In genomic region chr3:40842714-40843113, GRCh38 we compare ENCODE assay signal across 38 cellular contexts.
"Had no signal": no experiment of that assay in that cellular context is flagged by ENCODE, and none has a peak within 500 bp of the region (broad histone marks: within the 10 kb centered on the region; RNA-seq: fewer than 3 reads in every experiment).

No MANE protein-coding gene starts in this region.

- H3K4me3 ChIP-seq: ascending aorta, cardiac muscle cell had no signal

- DNase-seq: activated B cell treated with CpG ODN at 0.5 μM for 24 hours; activated CD4-positive, alpha-beta memory T cell treated with anti-CD3 and anti-CD28 coated beads for 36 hours; activated CD4-positive, alpha-beta T cell treated with anti-CD3 and anti-CD28 coated beads for 4 hours; activated CD4-positive, alpha-beta T cell treated with anti-CD3 and anti-CD28 coated beads, Interleukin-2, amount 10 ng/mL, durations not matched to agents 24 days and 14 days; activated CD4-positive, alpha-beta T cell treated with anti-CD3 and anti-CD28 coated beads, Interleukin-2, amount 50 U/mL, for 1 hour; activated CD4-positive, alpha-beta T cell treated with anti-CD3 and anti-CD28 coated beads, Interleukin-2, amount 50 U/mL, for 4 hours; activated CD4-positive, CD25-positive, alpha-beta regulatory T cell treated with anti-CD3 and anti-CD28 coated beads, Interleukin-2, amount 50 U/mL, for 72 hours; activated CD8-positive, alpha-beta memory T cell treated with anti-CD3 and anti-CD28 coated beads, Interleukin-2, amount 50 U/mL, for 4 hours; activated CD8-positive, alpha-beta T cell treated with anti-CD3 and anti-CD28 coated beads for 36 hours; activated effector memory CD4-positive, alpha-beta T cell treated with anti-CD3 and anti-CD28 coated beads, Interleukin-2, amount 50 U/mL, for 16 hours; activated gamma-delta T cell treated with Interleukin-2 at 50 U/mL for 16 hours; activated naive CD4-positive, alpha-beta T cell; activated naive CD4-positive, alpha-beta T cell treated with anti-CD3 and anti-CD28 coated beads for 36 hours; activated naive CD4-positive, alpha-beta T cell treated with anti-CD3 and anti-CD28 coated beads, Interleukin-2, amount 50 U/mL, for 16 hours; activated naive CD8-positive, alpha-beta T cell treated with anti-CD3 and anti-CD28 coated beads, Interleukin-2, amount 10 ng/mL, durations not matched to agents 7 days and 5 days; activated naive CD8-positive, alpha-beta T cell treated with anti-CD3 and anti-CD28 coated beads, Interleukin-2, amount 50 U/mL, for 24 hours; activated T-cell treated with anti-CD3 and anti-CD28 coated beads for 4 hours; activated T-cell treated with anti-CD3 and anti-CD28 coated beads, Interleukin-2, amount 50 U/mL, for 1 hour; activated T-cell treated with anti-CD3 and anti-CD28 coated beads, Interleukin-2, amount 50 U/mL, for 4 hours; activated T-cell treated with anti-CD3 and anti-CD28 coated beads, Interleukin-2, amount 50 U/mL, for 72 hours; amygdala; anterior cingulate cortex; caudate nucleus; T-helper 1 cell; T-helper 2 cell; T-helper 9 cell had no signal

- FAIRE-seq: bronchial epithelial cell, TTC549 had no signal

- H3K27me3 ChIP-seq: ascending aorta, cardiac muscle cell had no signal

- H3K4me1 ChIP-seq: ascending aorta had no signal

- H3K4me1 Mint-ChIP-seq: activated B cell treated with CpG ODN at 0.5 μM for 24 hours; activated CD4-positive, alpha-beta T cell treated with anti-CD3 and anti-CD28 coated beads, Interleukin-2, amount 10 ng/mL, durations not matched to agents 24 days and 14 days; activated naive CD8-positive, alpha-beta T cell treated with anti-CD3 and anti-CD28 coated beads, Interleukin-2, amount 50 U/mL, for 24 hours; central memory CD8-positive, alpha-beta T cell had no signal

- H3K9me3 ChIP-seq: ascending aorta had no signal

- H3K36me3 Mint-ChIP-seq: activated CD4-positive, alpha-beta memory T cell treated with anti-CD3 and anti-CD28 coated beads for 36 hours; activated naive CD8-positive, alpha-beta T cell; activated naive CD8-positive, alpha-beta T cell treated with anti-CD3 and anti-CD28 coated beads, Interleukin-2, amount 10 ng/mL, durations not matched to agents 7 days and 5 days; brain had no signal

- H3K27ac Mint-ChIP-seq: activated B cell treated with CpG ODN at 0.5 μM for 24 hours; activated CD4-positive, alpha-beta memory T cell treated with anti-CD3 and anti-CD28 coated beads for 36 hours; activated CD4-positive, alpha-beta T cell treated with anti-CD3 and anti-CD28 coated beads, Interleukin-2, amount 10 ng/mL, durations not matched to agents 24 days and 14 days; activated CD8-positive, alpha-beta T cell treated with anti-CD3 and anti-CD28 coated beads for 36 hours; activated naive CD4-positive, alpha-beta T cell treated with anti-CD3 and anti-CD28 coated beads for 36 hours; activated naive CD8-positive, alpha-beta T cell; activated naive CD8-positive, alpha-beta T cell treated with anti-CD3 and anti-CD28 coated beads, Interleukin-2, amount 10 ng/mL, durations not matched to agents 7 days and 5 days; activated naive CD8-positive, alpha-beta T cell treated with anti-CD3 and anti-CD28 coated beads, Interleukin-2, amount 50 U/mL, for 24 hours; activated T-cell treated with anti-CD3 and anti-CD28 coated beads, Interleukin-2, amount 50 U/mL, for 72 hours; activated T-helper 1 cell treated with anti-CD3 and anti-CD28 coated beads, Interleukin-12 subunit alpha, Interleukin-12 subunit beta, Interleukin-2, Interleukin-4 antibody, amounts not matched to agents 30 ng/mL and 10 ng/mL and 1 ng/mL, durations not matched to agents 14 hours and 24 hours and 36 hours; activated T-helper 17 cell treated with anti-CD3 and anti-CD28 coated beads, Interleukin-2, amount 50 U/mL, for 72 hours; brain; T-helper 1 cell treated with Interleukin-12 subunit alpha and Interleukin-12 subunit beta and Interleukin-4 antibody, amounts not matched to agents 30 μg/mL and 1 μg/mL, for 36 hours; T-helper 2 cell treated with Interferon-gamma antibody and Interleukin-4, amounts not matched to agents 5 μg/mL and 100 μg/mL, for 36 hours had no signal

- ATAC-seq: activated CD8-positive, alpha-beta T cell treated with anti-CD3 and anti-CD28 coated beads for 36 hours; activated naive CD8-positive, alpha-beta T cell treated with anti-CD3 and anti-CD28 coated beads, Interleukin-2, amount 50 U/mL, for 24 hours; activated T-cell treated with anti-CD3 and anti-CD28 coated beads, Interleukin-2, amount 50 U/mL, for 4 hours; activated T-cell treated with anti-CD3 and anti-CD28 coated beads, Interleukin-2, amount 50 U/mL, for 72 hours; activated T-helper 17 cell treated with anti-CD3 and anti-CD28 coated beads, Interleukin-2, amount 50 U/mL, for 72 hours had no signal

- H3K27ac ChIP-seq: ascending aorta, cardiac muscle cell, VCaP had no signal

- H3K4me3 Mint-ChIP-seq: activated B cell treated with CpG ODN at 0.5 μM for 24 hours; activated CD4-positive, alpha-beta memory T cell treated with anti-CD3 and anti-CD28 coated beads for 36 hours; activated CD4-positive, alpha-beta T cell treated with anti-CD3 and anti-CD28 coated beads, Interleukin-2, amount 10 ng/mL, durations not matched to agents 24 days and 14 days; activated CD8-positive, alpha-beta T cell treated with anti-CD3 and anti-CD28 coated beads for 36 hours; activated naive CD4-positive, alpha-beta T cell treated with anti-CD3 and anti-CD28 coated beads for 36 hours; activated naive CD8-positive, alpha-beta T cell; activated naive CD8-positive, alpha-beta T cell treated with anti-CD3 and anti-CD28 coated beads, Interleukin-2, amount 10 ng/mL, durations not matched to agents 7 days and 5 days; activated naive CD8-positive, alpha-beta T cell treated with anti-CD3 and anti-CD28 coated beads, Interleukin-2, amount 50 U/mL, for 24 hours; activated T-cell treated with anti-CD3 and anti-CD28 coated beads, Interleukin-2, amount 50 U/mL, for 4 hours; activated T-cell treated with anti-CD3 and anti-CD28 coated beads, Interleukin-2, amount 50 U/mL, for 72 hours; activated T-helper 1 cell treated with anti-CD3 and anti-CD28 coated beads, Interleukin-12 subunit alpha, Interleukin-12 subunit beta, Interleukin-2, Interleukin-4 antibody, amounts not matched to agents 30 ng/mL and 10 ng/mL and 1 ng/mL, durations not matched to agents 14 hours and 24 hours and 36 hours; activated T-helper 17 cell treated with anti-CD3 and anti-CD28 coated beads, Interleukin-2, amount 50 U/mL, for 72 hours; brain; central memory CD8-positive, alpha-beta T cell; T-helper 1 cell treated with Interleukin-12 subunit alpha and Interleukin-12 subunit beta and Interleukin-4 antibody, amounts not matched to agents 30 μg/mL and 1 μg/mL, for 36 hours; T-helper 2 cell treated with Interferon-gamma antibody and Interleukin-4, amounts not matched to agents 5 μg/mL and 100 μg/mL, for 36 hours had no signal

- H3K9me3 Mint-ChIP-seq: activated B cell treated with CpG ODN at 0.5 μM for 24 hours; activated CD4-positive, alpha-beta T cell treated with anti-CD3 and anti-CD28 coated beads, Interleukin-2, amount 10 ng/mL, durations not matched to agents 24 days and 14 days; activated CD8-positive, alpha-beta T cell treated with anti-CD3 and anti-CD28 coated beads for 36 hours; activated naive CD8-positive, alpha-beta T cell treated with anti-CD3 and anti-CD28 coated beads, Interleukin-2, amount 50 U/mL, for 24 hours; activated T-cell treated with anti-CD3 and anti-CD28 coated beads, Interleukin-2, amount 50 U/mL, for 4 hours; activated T-helper 1 cell treated with anti-CD3 and anti-CD28 coated beads, Interleukin-12 subunit alpha, Interleukin-12 subunit beta, Interleukin-2, Interleukin-4 antibody, amounts not matched to agents 30 ng/mL and 10 ng/mL and 1 ng/mL, durations not matched to agents 14 hours and 24 hours and 36 hours had no signal

- H3K36me3 ChIP-seq: ascending aorta, cardiac muscle cell had no signal

- H3K27me3 Mint-ChIP-seq: activated B cell treated with CpG ODN at 0.5 μM for 24 hours; activated CD4-positive, alpha-beta T cell treated with anti-CD3 and anti-CD28 coated beads, Interleukin-2, amount 10 ng/mL, durations not matched to agents 24 days and 14 days; activated CD8-positive, alpha-beta T cell treated with anti-CD3 and anti-CD28 coated beads for 36 hours; activated naive CD8-positive, alpha-beta T cell; activated naive CD8-positive, alpha-beta T cell treated with anti-CD3 and anti-CD28 coated beads, Interleukin-2, amount 10 ng/mL, durations not matched to agents 7 days and 5 days; activated naive CD8-positive, alpha-beta T cell treated with anti-CD3 and anti-CD28 coated beads, Interleukin-2, amount 50 U/mL, for 24 hours; brain had no signal
